10 cellular contexts compared by ENCODE assay signal in genomic region chr1:99648107-99648506, GRCh38. TPM values are rescaled to one million over a fixed set of nuclear protein-coding genes. Genes with fewer than 3 reads are reported as not detected.
DNase-seq lines count a peak whose midpoint lies in the region; ATAC-seq, FAIRE-seq and TF ChIP-seq lines count a peak whose summit lies in the region.
"Had no signal": no experiment of that assay in that cellular context is flagged by ENCODE, and none has a peak within 500 bp of the region (broad histone marks: within the 10 kb centered on the region; RNA-seq: fewer than 3 reads in every experiment).

No MANE protein-coding gene starts in this region.

- H2AFZ ChIP-seq in keratinocyte (ENCODE audit: control insufficient read depth, low read length) = peak overlapping the region; percentile 27
- H2AFZ ChIP-seq in smooth muscle cell (ENCODE audit: low read depth) = peak overlapping the region; percentile 57

- WGBS in adrenal gland, 4 donors = 16 to 41% (median 32%) methylated on average over 4 of the region's 4 CpGs
- 97% methylated on average over 4 of the region's 4 CpGs for WGBS in smooth muscle cell (ENCODE audit: low lambda C conversion rate)

- dilution Hi-C loops in keratinocyte (cut with MboI; ENCODE audit: extremely low pct_ligation_motif_present, low sequenced_read_pairs) = no loop called here

- H4K20me1 ChIP-seq in keratinocyte (ENCODE audit: control insufficient read depth, extremely low read depth, insufficient read depth, low read length) = no peaks in the 10 kb centered on the region
- no peaks in the 10 kb centered on the region for H4K20me1 ChIP-seq in smooth muscle cell (ENCODE audit: low read depth)

- H3K27me3 ChIP-seq in adrenal gland (no peaks in the 10 kb centered on the region), keratinocyte (ENCODE audit: control insufficient read depth, extremely low read depth, insufficient read depth, low read length) (no peaks in the 10 kb centered on the region), smooth muscle cell (ENCODE audit: low read depth) (no peaks in the 10 kb centered on the region)

- ATAC-seq in GM18867 (IDR thresholded peaks at IDR 0.05; ENCODE audit: unreplicated experiment) (no peak), HG02588 (IDR thresholded peaks at IDR 0.05; ENCODE audit: unreplicated experiment) (no peak)

- TF ChIP-seq RAD21 in Ishikawa (IDR thresholded peaks at IDR 0.05; ENCODE audit: low read depth) = peak; percentile 35; the same call in 1 of the 2 replicates

- intact Hi-C loops in adrenal gland (cut with DNase I) = no loop called here

- TF ChIP-seq CTCF in adrenal gland (IDR thresholded peaks at IDR 0.05) (peak in 5 of 6 experiments; percentile 25 to 47 (median 41)), keratinocyte (optimal IDR thresholded peaks at IDR 0.05 in 1 of 3, IDR thresholded peaks at IDR 0.05 in 1 of 3, conservative IDR thresholded peaks at IDR 0.05 in 1 of 3; ENCODE audit: extremely low read depth in 1 of 3, insufficient read depth in 2 of 3, low read length in 3 of 3) (peak; percentile 32 to 73 (median 54)), smooth muscle cell (IDR thresholded peaks at IDR 0.05; ENCODE audit: borderline replicate concordance, insufficient read depth, poor library complexity, severe bottlenecking) (no peak)

- peak in 1 of 2 donors; percentile 69 for TF ChIP-seq POLR2A in adrenal gland (IDR thresholded peaks at IDR 0.05)

- H3K4me3 ChIP-seq in adrenal gland (peak overlapping the region in 2 of 4 donors; percentile 13 to 66), keratinocyte (ENCODE audit: control insufficient read depth in 2 of 3, extremely low read depth in 1 of 3, insufficient read depth in 2 of 3, low read depth in 1 of 3, low read length in 3 of 3) (peak overlapping the region in 2 of 3 experiments; percentile 45 to 63), smooth muscle cell (peak overlapping the region; percentile 44)

- no peak for TF ChIP-seq EP300 in Ishikawa (IDR thresholded peaks at IDR 0.05; ENCODE audit: borderline replicate concordance)

- DNase-seq in adrenal gland = peak; percentile 71 to 86 (median 83)
- no peak for DNase-seq in keratinocyte (ENCODE audit: low read depth, low spot score)
- no peak for DNase-seq in smooth muscle cell (lab: John Stamatoyannopoulos, UW; ENCODE audit: unreplicated experiment)
- no peak for DNase-seq in NCI-H1092 (lab: John Stamatoyannopoulos, UW)
- no peak for DNase-seq in activated CD8-positive, alpha-beta memory T cell treated with anti-CD3 and anti-CD28 coated beads, Interleukin-2, amount 50 U/mL, for 48 hours
- DNase-seq: activated T-cell treated with anti-CD3 and anti-CD28 coated beads, Interleukin-2, amount 50 U/mL, for 48 hours; stimulated activated CD4-positive, alpha-beta T cell treated with anti-CD3 and anti-CD28 coated beads, Interleukin-4, amount 100 ng/mL, for 1 hour had no signal

- H3K79me2 ChIP-seq in keratinocyte (ENCODE audit: control insufficient read depth, insufficient read depth, low read length) (no peaks in the 10 kb centered on the region), smooth muscle cell (ENCODE audit: low read depth) (no peaks in the 10 kb centered on the region)

- FAIRE-seq in keratinocyte (lab: Jason Lieb, UNC) = peak; percentile 84

- H3K9me3 ChIP-seq in adrenal gland (replicated peaks in 1 of 3) (no peaks in the 10 kb centered on the region), keratinocyte (ENCODE audit: control insufficient read depth, low read depth, low read length) (no peaks in the 10 kb centered on the region), smooth muscle cell (replicated peaks; ENCODE audit: low read depth) (no peaks in the 10 kb centered on the region)

- peaks cover 3% of the 10 kb centered on the region for H3F3A ChIP-seq in smooth muscle cell (ENCODE audit: low read depth)

- H3K4me2 ChIP-seq in keratinocyte (ENCODE audit: control insufficient read depth, extremely low read depth, insufficient read depth, low read depth, low read length) (peak overlapping the region; percentile 90), smooth muscle cell (no peak overlapping the region)

- peak overlapping the region; percentile 77 for H3K9ac ChIP-seq in keratinocyte (ENCODE audit: control insufficient read depth, extremely low read depth, insufficient read depth, low read length)
- H3K9ac ChIP-seq in smooth muscle cell (ENCODE audit: low read depth) = no peak overlapping the region

- no peaks in the 10 kb centered on the region for H3K9me1 ChIP-seq in keratinocyte (ENCODE audit: control insufficient read depth, extremely low read depth, insufficient read depth, low read length)

- H3K36me3 ChIP-seq in adrenal gland (replicated peaks in 1 of 2) (no peaks in the 10 kb centered on the region), keratinocyte (ENCODE audit: control insufficient read depth in 2 of 2, extremely low read depth in 1 of 2, insufficient read depth in 2 of 2, low read length in 2 of 2) (no peaks in the 10 kb centered on the region), smooth muscle cell (ENCODE audit: low read depth) (no peaks in the 10 kb centered on the region)

- H3K27ac ChIP-seq in adrenal gland = peak overlapping the region; percentile 88 to 95 (median 90)
- peak overlapping the region; percentile 89 for H3K27ac ChIP-seq in keratinocyte (ENCODE audit: control insufficient read depth, insufficient read depth, low read length)
- no peak overlapping the region for H3K27ac ChIP-seq in smooth muscle cell (ENCODE audit: low read depth)

- peaks cover 46 to 54% of the 10 kb centered on the region in 2 donors for H3K4me1 ChIP-seq in adrenal gland (replicated peaks in 1 of 2)
- H3K4me1 ChIP-seq in keratinocyte (ENCODE audit: control insufficient read depth, extremely low read depth, insufficient read depth, low read length) = peaks cover 70% of the 10 kb centered on the region
- peaks cover 19% of the 10 kb centered on the region for H3K4me1 ChIP-seq in smooth muscle cell (ENCODE audit: low read depth)

TF ChIP-seq in Ishikawa, 13 proteins besides CTCF, POLR2A, EP300 and RAD21:
- TF ChIP-seq EGR1 (IDR thresholded peaks at IDR 0.05) (no peak), MAX (IDR thresholded peaks at IDR 0.05) (no peak), CREB1 (IDR thresholded peaks at IDR 0.05; ENCODE audit: low read depth) (no peak), ZBTB7A (IDR thresholded peaks at IDR 0.05; ENCODE audit: low read depth) (no peak), TEAD4 (IDR thresholded peaks at IDR 0.05) (no peak), YY1 (IDR thresholded peaks at IDR 0.05; ENCODE audit: low read depth) (no peak), FOXM1 (IDR thresholded peaks at IDR 0.05; ENCODE audit: borderline replicate concordance, low read depth) (no peak), CEBPB (IDR thresholded peaks at IDR 0.05) (no peak), NFIC (IDR thresholded peaks at IDR 0.05) (no peak), TCF12 (IDR thresholded peaks at IDR 0.05; ENCODE audit: low read depth) (no peak), TAF1 (IDR thresholded peaks at IDR 0.05; ENCODE audit: low read depth) (no peak)
- TF ChIP-seq, protein P1, sequence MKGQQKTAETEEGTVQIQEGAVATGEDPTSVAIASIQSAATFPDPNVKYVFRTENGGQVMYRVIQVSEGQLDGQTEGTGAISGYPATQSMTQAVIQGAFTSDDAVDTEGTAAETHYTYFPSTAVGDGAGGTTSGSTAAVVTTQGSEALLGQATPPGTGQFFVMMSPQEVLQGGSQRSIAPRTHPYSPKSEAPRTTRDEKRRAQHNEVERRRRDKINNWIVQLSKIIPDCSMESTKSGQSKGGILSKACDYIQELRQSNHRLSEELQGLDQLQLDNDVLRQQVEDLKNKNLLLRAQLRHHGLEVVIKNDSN (IDR thresholded peaks at IDR 0.05) = no peak
- TF ChIP-seq, protein P2, sequence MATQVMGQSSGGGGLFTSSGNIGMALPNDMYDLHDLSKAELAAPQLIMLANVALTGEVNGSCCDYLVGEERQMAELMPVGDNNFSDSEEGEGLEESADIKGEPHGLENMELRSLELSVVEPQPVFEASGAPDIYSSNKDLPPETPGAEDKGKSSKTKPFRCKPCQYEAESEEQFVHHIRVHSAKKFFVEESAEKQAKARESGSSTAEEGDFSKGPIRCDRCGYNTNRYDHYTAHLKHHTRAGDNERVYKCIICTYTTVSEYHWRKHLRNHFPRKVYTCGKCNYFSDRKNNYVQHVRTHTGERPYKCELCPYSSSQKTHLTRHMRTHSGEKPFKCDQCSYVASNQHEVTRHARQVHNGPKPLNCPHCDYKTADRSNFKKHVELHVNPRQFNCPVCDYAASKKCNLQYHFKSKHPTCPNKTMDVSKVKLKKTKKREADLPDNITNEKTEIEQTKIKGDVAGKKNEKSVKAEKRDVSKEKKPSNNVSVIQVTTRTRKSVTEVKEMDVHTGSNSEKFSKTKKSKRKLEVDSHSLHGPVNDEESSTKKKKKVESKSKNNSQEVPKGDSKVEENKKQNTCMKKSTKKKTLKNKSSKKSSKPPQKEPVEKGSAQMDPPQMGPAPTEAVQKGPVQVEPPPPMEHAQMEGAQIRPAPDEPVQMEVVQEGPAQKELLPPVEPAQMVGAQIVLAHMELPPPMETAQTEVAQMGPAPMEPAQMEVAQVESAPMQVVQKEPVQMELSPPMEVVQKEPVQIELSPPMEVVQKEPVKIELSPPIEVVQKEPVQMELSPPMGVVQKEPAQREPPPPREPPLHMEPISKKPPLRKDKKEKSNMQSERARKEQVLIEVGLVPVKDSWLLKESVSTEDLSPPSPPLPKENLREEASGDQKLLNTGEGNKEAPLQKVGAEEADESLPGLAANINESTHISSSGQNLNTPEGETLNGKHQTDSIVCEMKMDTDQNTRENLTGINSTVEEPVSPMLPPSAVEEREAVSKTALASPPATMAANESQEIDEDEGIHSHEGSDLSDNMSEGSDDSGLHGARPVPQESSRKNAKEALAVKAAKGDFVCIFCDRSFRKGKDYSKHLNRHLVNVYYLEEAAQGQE (IDR thresholded peaks at IDR 0.05; ENCODE audit: low read depth) = no peak

RNA-seq across cellular contexts. Expression of gene PALMD, which starts 2.2 kb away (rescaled TPM):
- total RNA-seq in adrenal gland = 100 to 1,000 TPM in 2 of 8 donors, 10 to 100 TPM in 6; 35.8 to 112 (median 68.3) TPM
- polyA plus RNA-seq in adrenal gland = 100 to 1,000 TPM in 1 of 3 donors, 10 to 100 TPM in 2; 53.6 to 189 (median 67.1) TPM
- polyA plus RNA-seq in keratinocyte = 3.5 to 6.8 TPM (median 5.8 TPM) in 3 replicates
- polyA plus RNA-seq in keratinocyte (2011; ENCODE audit: low read depth) = 26.0 TPM
- 5.0 and 6.8 TPM in 2 replicates for polyA plus RNA-seq in keratinocyte (2011; cell fraction: cytosol; rRNA removed)
- polyA plus RNA-seq in keratinocyte (2011; cell fraction: nucleus; rRNA removed) = 11.8 and 13.4 TPM in 2 replicates
- polyA plus RNA-seq in keratinocyte (2012; ENCODE audit: low replicate concordance) = 4.9 and 9.7 TPM in 2 replicates
- 0.79 to 5.3 TPM (median 3.1 TPM) in 3 replicates for polyA minus RNA-seq in keratinocyte
- 1.9 TPM for polyA minus RNA-seq in keratinocyte (2011; cell fraction: cytosol; rRNA and poly(A)+ RNA removed)
- polyA minus RNA-seq in keratinocyte (2011; cell fraction: nucleus; rRNA and poly(A)+ RNA removed) = 3.7 and 10.2 TPM in 2 replicates
- 0.76 and 1.1 TPM in 2 replicates for total RNA-seq in smooth muscle cell
- polyA plus RNA-seq in smooth muscle cell = 1.2 TPM in 1 of 2 replicates, not detected in the other

Comparison
In these comparisons a context has a peak if more than half of its experiments do, and no peak if none do; other contexts are left out.
1. DNase-seq: peak in adrenal gland (7 of 7); none in keratinocyte (single experiment), smooth muscle cell (single experiment), NCI-H1092 (single experiment) and activated CD8-positive, alpha-beta memory T cell treated with anti-CD3 and anti-CD28 coated beads, Interleukin-2, amount 50 U/mL, for 48 hours (single experiment).